30 cellular contexts compared by ENCODE assay signal in genomic region chr9:89807101-89807395, GRCh38.
"Had no signal": no experiment of that assay in that cellular context is flagged by ENCODE, and none has a peak within 500 bp of the region (broad histone marks: within the 10 kb centered on the region; RNA-seq: fewer than 3 reads in every experiment).

No MANE protein-coding gene starts in this region.

- H3K36me3 ChIP-seq: esophagus squamous epithelium, left ventricle myocardium inferior, neutrophil, ovary, prostate gland, sigmoid colon, transverse colon, uterus, WERI-Rb-1 had no signal

- DNase-seq: activated CD4-positive, alpha-beta T cell treated with anti-CD3 and anti-CD28 coated beads for 48 hours; activated CD4-positive, alpha-beta T cell treated with anti-CD3 and anti-CD28 coated beads, Interleukin-2, amount 50 U/mL, for 48 hours; activated CD8-positive, alpha-beta memory T cell treated with anti-CD3 and anti-CD28 coated beads, Interleukin-2, amount 50 U/mL, for 48 hours; activated gamma-delta T cell treated with Interleukin-2 at 50 U/mL for 16 hours; activated naive CD4-positive, alpha-beta T cell treated with anti-CD3 and anti-CD28 coated beads, Interleukin-2, amount 50 U/mL, for 16 hours; activated T-cell treated with anti-CD3 and anti-CD28 coated beads, Interleukin-2, amount 50 U/mL, for 24 hours; cerebellar nuclear complex; cortex of kidney; esophagus squamous epithelium; foreskin melanocyte; left ventricle myocardium inferior; naive B cell; nephron progenitor cell; ovary; retina; sigmoid colon; small intestine; stimulated activated CD4-positive, alpha-beta T cell treated with anti-CD3 and anti-CD28 coated beads, Interleukin-1b, Interleukin-23, amount 100 ng/mL, for 48 hours; stimulated activated CD4-positive, alpha-beta T cell treated with anti-CD3 and anti-CD28 coated beads, Interleukin-4, amount 100 ng/mL, for 4 hours; stimulated activated naive CD4-positive, alpha-beta T cell treated with Interleukin-2 at 50 U/mL for 16 hours; T-helper 17 cell; T1000; transverse colon; WERI-Rb-1 had no signal

- H3K4me1 ChIP-seq: prostate gland had no signal

- H3K27ac ChIP-seq: epithelial cell of prostate, esophagus squamous epithelium, neutrophil, prostate gland, sigmoid colon, transverse colon, uterus, WERI-Rb-1 had no signal

- H3K27me3 ChIP-seq: ovary, sigmoid colon, transverse colon, uterus had no signal

- H3K9me3 ChIP-seq: esophagus squamous epithelium, left ventricle myocardium inferior, neutrophil, ovary, prostate gland, sigmoid colon, transverse colon, uterus had no signal

- H3K4me3 ChIP-seq: esophagus squamous epithelium, left ventricle myocardium inferior, ovary, prostate gland, sigmoid colon, transverse colon, uterus had no signal

- ATAC-seq: activated CD4-positive, CD25-positive, alpha-beta regulatory T cell treated with anti-CD3 and anti-CD28 coated beads, Interleukin-2, amount 50 U/mL, for 24 hours; SK-N-SH treated with all-trans-retinoic acid at 6 μM for 48 hours; T-helper 17 cell had no signal
